Comparison of ENCODE assay signal across 8 cellular contexts in genomic region chr4:6988016-6988715, GRCh38. TPM values are rescaled to one million over a fixed set of nuclear protein-coding genes. Genes with fewer than 3 reads are reported as not detected.
A peak's percentile ranks its signal among the peaks of the same experiment; 100 is the strongest.
DNase-seq lines count a peak whose midpoint lies in the region; ATAC-seq and TF ChIP-seq lines count a peak whose summit lies in the region.

No MANE protein-coding gene starts in this region.

- H3K36me3 ChIP-seq in H7 (replicated peaks; ENCODE audit: control insufficient read depth, insufficient read depth, low read length) (peaks cover 2% of the 10 kb centered on the region; the same call in 1 of the 2 replicates), sigmoid colon (no peaks in the 10 kb centered on the region)

- peak overlapping the region; percentile 91 for H3K4me3 ChIP-seq in H7 (ENCODE audit: insufficient read depth, low read depth, low read length)
- peak overlapping the region; percentile 81 for H3K4me3 ChIP-seq in fibroblast of mammary gland (ENCODE audit: control insufficient read depth, low read depth, low read length)
- peak overlapping the region; percentile 59 to 90 (median 82) for H3K4me3 ChIP-seq in sigmoid colon

- H3K27me3 ChIP-seq in H7 (ENCODE audit: control insufficient read depth, insufficient read depth, low read length) (no peaks in the 10 kb centered on the region), sigmoid colon (no peaks in the 10 kb centered on the region)

- CTCF ChIA-PET in T-cell (lab: Charles Lee) = interaction anchor here in 1 of 2 donors (1.7 kb wide), 1 partner anchor 14 kb away, joined by 15 read pairs; no protein-coding TSS in a partner anchor

- in situ Hi-C loops in GM13976 (cut with MboI; ENCODE audit: low sequenced_read_pairs, unreplicated experiment) = loop anchor here (10.0 kb wide), 1 partner anchor 83 kb away; the partner anchor contains the start of gene TBC1D14

- DNase-seq in H7 = no peak
- no peak for DNase-seq in T-cell
- no peak for DNase-seq in fibroblast of mammary gland (ENCODE audit: low read depth)
- DNase-seq in sigmoid colon = no peak
- DNase-seq in NCI-H446 treated with DMSO at 0.1 percent for 48 hours (lab: John Stamatoyannopoulos, UW) = no peak
- DNase-seq in NCI-H748 treated with DMSO at 0.1 percent for 48 hours (lab: John Stamatoyannopoulos, UW) = no peak
- DNase-seq in GM13976 (ENCODE audit: low spot score) = no peak

- intact Hi-C loops in sigmoid colon (cut with DNase I) = loop anchor here (5.0 to 10.0 kb wide), 4 partner anchors 206 to 413 kb away; partner anchors contain the start of genes BLOC1S4, KIAA0232 and MAN2B2

- H3K27ac Mint-ChIP-seq in T-cell = peak overlapping the region in 1 of 2 donors; percentile 90

- TF ChIP-seq CTCF in fibroblast of mammary gland (conservative IDR thresholded peaks at IDR 0.05; ENCODE audit: control insufficient read depth, insufficient read depth, low read depth, low read length) (no peak), sigmoid colon (IDR thresholded peaks at IDR 0.05) (no peak), GM13976 (IDR thresholded peaks at IDR 0.05; ENCODE audit: borderline replicate concordance, control extremely low read depth, extremely low read depth, insufficient read depth, missing control alignments) (no peak)

- TF ChIP-seq EP300 in sigmoid colon (IDR thresholded peaks at IDR 0.05) = no peak

- H3K4me1 Mint-ChIP-seq in T-cell = peaks cover 82 to 91% (median 88%) of the 10 kb centered on the region in 3 donors

- no peak for ATAC-seq in T-cell (replicated peaks in 1 of 4)
- ATAC-seq in GM21529 (IDR thresholded peaks at IDR 0.05; ENCODE audit: unreplicated experiment) = no peak

- H3K4me1 ChIP-seq in sigmoid colon = peaks cover 0 to 69% (median 57%) of the 10 kb centered on the region in 4 donors

- TF ChIP-seq POLR2A in sigmoid colon (IDR thresholded peaks at IDR 0.05) = no peak

- WGBS in sigmoid colon, 2 donors = 49 to 64% methylated on average over 13 of the region's 13 CpGs

- POLR2A ChIA-PET in T-cell (lab: Charles Lee) = interaction anchor here (0.6 to 1.8 kb wide), 3 partner anchors 10 to 116 kb away, joined by 3 to 11 read pairs (median 3); partner anchors contain the start of gene GRPEL1 (in 1 of the 2)

- H3K27ac ChIP-seq in sigmoid colon = peak overlapping the region; percentile 88 to 95 (median 94)

- H3K9me3 Mint-ChIP-seq in T-cell = no peaks in the 10 kb centered on the region

- no peaks in the 10 kb centered on the region for H3K27me3 Mint-ChIP-seq in T-cell

- H3K9me3 ChIP-seq in sigmoid colon = no peaks in the 10 kb centered on the region

- H3K36me3 Mint-ChIP-seq in T-cell = peaks cover 9% of the 10 kb centered on the region

- peak overlapping the region; percentile 87 to 97 (median 94) for H3K4me3 Mint-ChIP-seq in T-cell

RNA-seq across cellular contexts. Expression of gene TADA2B, which starts 55.0 kb away (rescaled TPM):
- 14.0 TPM in 2 replicates for total RNA-seq in H7 (2014; rRNA removed; shearing (Covaris generic))
- 10 to 100 TPM; 36.6 to 44.8 (median 42.3) TPM for total RNA-seq in T-cell
- 10 to 100 TPM; 15.0 to 22.7 (median 17.2) TPM for total RNA-seq in sigmoid colon
- 10 to 100 TPM; 13.8 to 19.0 (median 16.6) TPM for polyA plus RNA-seq in sigmoid colon
